Comparison of ENCODE assay signal across 1 cellular context in the genomic region with DNA sequence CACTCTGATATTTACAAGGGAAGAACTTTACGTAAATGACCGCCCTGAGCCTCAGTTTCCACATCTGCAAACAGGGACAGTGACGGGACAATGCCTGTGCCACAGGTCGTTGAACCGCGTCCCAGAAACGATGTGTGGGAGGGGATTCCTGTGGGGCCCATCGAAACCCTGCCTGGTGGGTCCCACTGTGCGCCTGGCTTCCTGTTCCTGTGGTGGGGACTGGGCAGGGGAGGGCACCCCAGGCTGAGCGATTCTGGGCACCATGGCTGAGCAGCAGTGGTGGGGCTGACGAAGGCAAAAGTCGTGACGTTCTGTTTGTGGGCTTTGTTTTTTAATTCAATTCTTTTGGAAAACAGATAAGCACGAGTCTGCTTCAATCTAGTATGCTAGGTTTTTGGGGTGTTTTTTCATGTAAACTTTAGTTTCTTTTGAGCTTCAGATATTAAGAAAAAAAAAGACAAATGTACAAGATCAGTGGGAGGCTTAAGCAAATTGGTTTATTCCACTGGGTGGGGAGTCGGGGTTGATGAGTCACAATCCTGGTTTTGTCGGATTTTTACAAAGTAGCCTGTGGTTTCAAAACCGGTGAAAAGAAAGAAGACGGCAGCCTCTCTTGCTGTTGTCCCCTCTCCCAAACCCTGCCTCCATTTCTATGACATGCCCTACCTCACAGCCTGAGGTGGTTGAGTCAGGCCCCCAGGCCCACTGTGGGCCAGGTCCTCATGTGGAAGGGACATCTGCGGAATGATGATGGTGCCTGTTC.
A peak's percentile ranks its signal among the peaks of the same experiment; 100 is the strongest.
TF ChIP-seq lines count a peak whose summit lies in the region.

No MANE protein-coding gene starts in this region.

TF ChIP-seq in HepG2, 621 proteins besides CTCF, POLR2A, EP300 and RAD21:
- peak; percentile 15; the same call in 1 of the 2 replicates for TF ChIP-seq ZNF768 (CRISPR knock-in tag; IDR thresholded peaks at IDR 0.05)
- TF ChIP-seq HMG20A (CRISPR knock-in tag; IDR thresholded peaks at IDR 0.05; ENCODE audit: borderline replicate concordance), result no peak
- peak; percentile 49; the same call in 1 of the 2 replicates for TF ChIP-seq ZNF629 (CRISPR knock-in tag; conservative IDR thresholded peaks at IDR 0.05)
